1 cellular context compared by ENCODE assay signal in the genomic region with DNA sequence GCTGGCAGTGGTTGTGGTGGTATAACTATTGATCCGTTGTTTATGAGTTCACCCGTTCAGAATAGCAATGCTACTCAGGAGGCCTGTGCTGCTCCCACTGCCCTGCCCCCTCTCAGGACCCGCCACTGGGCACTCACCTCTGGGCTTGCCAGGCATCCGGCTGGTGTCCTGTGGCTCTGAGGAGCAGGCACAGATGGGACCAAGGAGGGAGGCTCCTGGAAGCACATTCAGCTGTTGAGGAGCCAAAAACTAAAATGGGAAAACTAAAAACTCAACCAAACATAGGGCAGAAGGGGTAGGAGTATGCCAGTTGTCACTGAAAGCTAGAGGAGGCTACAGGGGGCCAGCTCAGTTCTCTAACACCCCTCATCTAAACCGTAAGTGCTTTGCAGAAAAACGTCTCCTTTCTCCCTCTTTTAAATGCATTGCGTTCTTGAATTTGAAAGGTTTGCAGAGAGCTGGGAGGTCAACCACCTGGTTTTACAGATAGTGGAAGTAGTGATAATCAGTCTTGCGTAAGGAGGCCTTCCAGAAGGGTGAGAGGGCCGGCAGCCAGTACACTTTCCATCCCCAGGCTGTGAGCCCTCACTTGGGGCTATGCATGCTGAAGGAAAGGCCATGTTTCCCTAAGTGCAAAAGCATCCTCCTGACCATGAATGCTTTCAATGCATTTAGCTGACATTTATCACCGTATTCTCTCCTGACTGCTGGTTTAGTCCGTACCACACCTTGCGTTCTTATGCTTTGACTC.
TF ChIP-seq lines count a peak whose summit lies in the region.

No MANE protein-coding gene starts in this region.

TF ChIP-seq in WTC11, 78 proteins besides CTCF, POLR2A, EP300 and RAD21 (continued from another document):
- TF ChIP-seq, protein P1, sequence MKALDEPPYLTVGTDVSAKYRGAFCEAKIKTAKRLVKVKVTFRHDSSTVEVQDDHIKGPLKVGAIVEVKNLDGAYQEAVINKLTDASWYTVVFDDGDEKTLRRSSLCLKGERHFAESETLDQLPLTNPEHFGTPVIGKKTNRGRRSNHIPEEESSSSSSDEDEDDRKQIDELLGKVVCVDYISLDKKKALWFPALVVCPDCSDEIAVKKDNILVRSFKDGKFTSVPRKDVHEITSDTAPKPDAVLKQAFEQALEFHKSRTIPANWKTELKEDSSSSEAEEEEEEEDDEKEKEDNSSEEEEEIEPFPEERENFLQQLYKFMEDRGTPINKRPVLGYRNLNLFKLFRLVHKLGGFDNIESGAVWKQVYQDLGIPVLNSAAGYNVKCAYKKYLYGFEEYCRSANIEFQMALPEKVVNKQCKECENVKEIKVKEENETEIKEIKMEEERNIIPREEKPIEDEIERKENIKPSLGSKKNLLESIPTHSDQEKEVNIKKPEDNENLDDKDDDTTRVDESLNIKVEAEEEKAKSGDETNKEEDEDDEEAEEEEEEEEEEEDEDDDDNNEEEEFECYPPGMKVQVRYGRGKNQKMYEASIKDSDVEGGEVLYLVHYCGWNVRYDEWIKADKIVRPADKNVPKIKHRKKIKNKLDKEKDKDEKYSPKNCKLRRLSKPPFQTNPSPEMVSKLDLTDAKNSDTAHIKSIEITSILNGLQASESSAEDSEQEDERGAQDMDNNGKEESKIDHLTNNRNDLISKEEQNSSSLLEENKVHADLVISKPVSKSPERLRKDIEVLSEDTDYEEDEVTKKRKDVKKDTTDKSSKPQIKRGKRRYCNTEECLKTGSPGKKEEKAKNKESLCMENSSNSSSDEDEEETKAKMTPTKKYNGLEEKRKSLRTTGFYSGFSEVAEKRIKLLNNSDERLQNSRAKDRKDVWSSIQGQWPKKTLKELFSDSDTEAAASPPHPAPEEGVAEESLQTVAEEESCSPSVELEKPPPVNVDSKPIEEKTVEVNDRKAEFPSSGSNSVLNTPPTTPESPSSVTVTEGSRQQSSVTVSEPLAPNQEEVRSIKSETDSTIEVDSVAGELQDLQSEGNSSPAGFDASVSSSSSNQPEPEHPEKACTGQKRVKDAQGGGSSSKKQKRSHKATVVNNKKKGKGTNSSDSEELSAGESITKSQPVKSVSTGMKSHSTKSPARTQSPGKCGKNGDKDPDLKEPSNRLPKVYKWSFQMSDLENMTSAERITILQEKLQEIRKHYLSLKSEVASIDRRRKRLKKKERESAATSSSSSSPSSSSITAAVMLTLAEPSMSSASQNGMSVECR (CRISPR knock-in tag; IDR thresholded peaks at IDR 0.05; ENCODE audit: borderline replicate concordance) = no peak
